Comparison of ENCODE assay signal across 12 cellular contexts in genomic region chr9:133377721-133378216, GRCh38. TPM values are rescaled to one million over a fixed set of nuclear protein-coding genes. Genes with fewer than 3 reads are reported as not detected.
DNase-seq lines count a peak whose midpoint lies in the region; ATAC-seq and TF ChIP-seq lines count a peak whose summit lies in the region.
"Had no signal": no experiment of that assay in that cellular context is flagged by ENCODE, and none has a peak within 500 bp of the region (broad histone marks: within the 10 kb centered on the region; RNA-seq: fewer than 3 reads in every experiment).

No MANE protein-coding gene starts in this region.

- DNase-seq in NCI-H510A treated with DMSO at 0.1 percent for 48 hours (lab: John Stamatoyannopoulos, UW) (peak; percentile 34), NCI-H510A (lab: John Stamatoyannopoulos, UW) (no peak), NCI-H2171 (lab: John Stamatoyannopoulos, UW) (peak; percentile 42), choroid plexus epithelial cell (ENCODE audit: low read depth) (peak; percentile 70), middle frontal gyrus (ENCODE audit: extremely low spot score, low spot score) (no peak), immature natural killer cell (no peak)
- DNase-seq: activated CD4-positive, alpha-beta T cell treated with anti-CD3 and anti-CD28 coated beads for 36 hours had no signal

- peak overlapping the region in 2 of 5 donors; percentile 77 to 78 for H3K4me3 Mint-ChIP-seq in immature natural killer cell

- no peak overlapping the region for H3K4me3 ChIP-seq in choroid plexus epithelial cell (ENCODE audit: low read depth, low read length)
- H3K4me3 ChIP-seq: thoracic aorta had no signal

- peaks cover 0 to 12% (median 7%) of the 10 kb centered on the region in 3 donors for H3K27me3 Mint-ChIP-seq in immature natural killer cell (ENCODE audit: low read depth in 3 of 3)
- H3K27me3 Mint-ChIP-seq: activated CD4-positive, alpha-beta T cell treated with anti-CD3 and anti-CD28 coated beads for 36 hours had no signal

- H3K27ac ChIP-seq in temporal lobe (ENCODE audit: low read depth, low read length), result peak overlapping the region; percentile 93
- H3K27ac ChIP-seq: thoracic aorta had no signal

- no peak overlapping the region for H3K27ac Mint-ChIP-seq in immature natural killer cell
- H3K27ac Mint-ChIP-seq: activated CD4-positive, alpha-beta T cell treated with anti-CD3 and anti-CD28 coated beads for 36 hours; activated T-helper 1 cell treated with anti-CD3 and anti-CD28 coated beads, Interleukin-12 subunit alpha, Interleukin-12 subunit beta, Interleukin-2, Interleukin-4 antibody, amounts not matched to agents 30 ng/mL and 10 ng/mL and 1 ng/mL, durations not matched to agents 14 hours and 24 hours and 36 hours had no signal

- no peak for TF ChIP-seq CTCF in choroid plexus epithelial cell (conservative IDR thresholded peaks at IDR 0.05; ENCODE audit: low read depth, low read length)

- no peak for ATAC-seq in HG02759 (IDR thresholded peaks at IDR 0.05; ENCODE audit: unreplicated experiment)
- ATAC-seq: activated CD4-positive, alpha-beta T cell treated with anti-CD3 and anti-CD28 coated beads for 36 hours had no signal

- H3K4me1 Mint-ChIP-seq in immature natural killer cell, result peaks cover 22 to 24% of the 10 kb centered on the region in 2 donors

- no peaks in the 10 kb centered on the region for H3K36me3 Mint-ChIP-seq in immature natural killer cell

- no peaks in the 10 kb centered on the region for H3K9me3 Mint-ChIP-seq in immature natural killer cell
- H3K9me3 Mint-ChIP-seq: activated T-helper 1 cell treated with anti-CD3 and anti-CD28 coated beads, Interleukin-12 subunit alpha, Interleukin-12 subunit beta, Interleukin-2, Interleukin-4 antibody, amounts not matched to agents 30 ng/mL and 10 ng/mL and 1 ng/mL, durations not matched to agents 14 hours and 24 hours and 36 hours had no signal

RNA-seq across cellular contexts. Expression of gene STKLD1, which starts 1.6 kb away (rescaled TPM):
- total RNA-seq in temporal lobe, result 1.2 TPM
- under 1 TPM in 2 of 3 donors, not detected in 1; 0.55 to 0.96 TPM for polyA plus RNA-seq in immature natural killer cell
- total RNA-seq: M059J had no signal

RNA-seq across cellular contexts. Expression of gene SURF4, which starts 1.9 kb away (rescaled TPM):
- total RNA-seq in temporal lobe, result 54.1 TPM
- polyA plus RNA-seq in immature natural killer cell, result 100 to 1,000 TPM; 195 to 304 (median 198) TPM

RNA-seq across cellular contexts. Expression of gene SURF2, which starts 21.4 kb away (rescaled TPM):
- 11.8 TPM for total RNA-seq in temporal lobe
- polyA plus RNA-seq in immature natural killer cell, result 10 to 100 TPM; 30.2 to 36.9 (median 34.5) TPM

RNA-seq across cellular contexts. Expression of gene SURF1, which starts 21.5 kb away (rescaled TPM):
- total RNA-seq in temporal lobe, result 10.6 TPM
- 100 to 1,000 TPM; 104 to 153 (median 131) TPM for polyA plus RNA-seq in immature natural killer cell

RNA-seq across cellular contexts. Expression of gene RPL7A, which starts 29.8 kb away (rescaled TPM):
- 837 TPM for total RNA-seq in temporal lobe
- 100 to 1,000 TPM; 459 to 791 (median 622) TPM for polyA plus RNA-seq in immature natural killer cell

Comparison
In these comparisons a context has a peak if more than half of its experiments do, and no peak if none do; other contexts are left out.
1. DNase-seq: peak in NCI-H510A treated with DMSO at 0.1 percent for 48 hours (single experiment), NCI-H2171 (single experiment) and choroid plexus epithelial cell (single experiment); none in NCI-H510A (single experiment), middle frontal gyrus (single experiment) and immature natural killer cell (0 of 3).